ENCODE assay signal across 1 cellular context in the genomic region with DNA sequence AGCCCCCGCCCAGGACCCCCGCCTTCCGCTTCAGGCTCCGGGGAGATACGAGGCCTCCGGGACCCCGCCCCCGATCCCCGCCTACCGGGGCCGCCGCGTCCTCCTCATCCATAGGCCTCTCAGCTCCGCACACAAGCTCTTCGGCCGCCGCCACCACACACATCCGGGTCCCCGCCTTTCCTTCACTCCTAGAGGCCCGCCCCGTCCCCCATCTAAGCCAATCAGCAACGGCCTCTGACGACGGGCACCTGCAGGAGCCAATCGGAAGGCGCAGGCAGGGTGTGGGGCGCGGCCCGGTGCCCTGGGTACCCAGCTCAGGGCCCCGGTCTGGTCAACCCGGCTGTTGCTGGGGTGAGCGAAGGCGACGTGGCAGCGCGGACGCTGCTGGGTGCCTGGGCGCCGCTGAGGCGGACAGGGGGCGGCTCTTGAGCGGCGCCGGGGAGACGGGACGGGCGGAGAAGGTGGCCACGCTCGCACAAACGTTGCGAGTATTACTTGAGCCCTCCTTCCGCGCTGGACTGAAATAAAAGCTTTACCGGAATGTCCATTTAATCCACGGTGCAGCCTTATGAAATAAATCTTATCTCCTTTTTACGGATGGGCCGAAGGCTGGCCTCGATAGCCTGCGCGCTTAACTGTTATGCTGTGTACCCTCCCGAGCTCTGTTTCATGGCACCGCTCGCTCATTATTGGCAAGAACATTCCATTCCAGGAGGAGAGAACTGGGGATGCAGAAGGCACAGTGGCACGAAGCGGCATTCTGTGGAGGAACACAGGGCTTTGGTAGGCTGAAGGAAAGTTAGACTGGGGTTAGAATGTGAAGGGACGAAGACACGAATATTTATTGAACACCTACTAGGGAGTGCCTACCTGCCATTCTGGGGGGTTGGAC.
TF ChIP-seq lines count a peak whose summit lies in the region.

A gene with protein sequence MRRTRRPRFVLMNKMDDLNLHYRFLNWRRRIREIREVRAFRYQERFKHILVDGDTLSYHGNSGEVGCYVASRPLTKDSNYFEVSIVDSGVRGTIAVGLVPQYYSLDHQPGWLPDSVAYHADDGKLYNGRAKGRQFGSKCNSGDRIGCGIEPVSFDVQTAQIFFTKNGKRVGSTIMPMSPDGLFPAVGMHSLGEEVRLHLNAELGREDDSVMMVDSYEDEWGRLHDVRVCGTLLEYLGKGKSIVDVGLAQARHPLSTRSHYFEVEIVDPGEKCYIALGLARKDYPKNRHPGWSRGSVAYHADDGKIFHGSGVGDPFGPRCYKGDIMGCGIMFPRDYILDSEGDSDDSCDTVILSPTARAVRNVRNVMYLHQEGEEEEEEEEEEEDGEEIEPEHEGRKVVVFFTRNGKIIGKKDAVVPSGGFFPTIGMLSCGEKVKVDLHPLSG (minus strand): TSS at position 165 of the 892 bp plus-strand sequence. CDS start 57 bp downstream, at position 108.

TF ChIP-seq in H1, 55 proteins besides CTCF, POLR2A, EP300 and RAD21 (continued from another document):
- TF ChIP-seq KDM4A (IDR thresholded peaks at IDR 0.05; ENCODE audit: low read depth, low read length, severe bottlenecking): peak; percentile 75
- TF ChIP-seq, protein P1, sequence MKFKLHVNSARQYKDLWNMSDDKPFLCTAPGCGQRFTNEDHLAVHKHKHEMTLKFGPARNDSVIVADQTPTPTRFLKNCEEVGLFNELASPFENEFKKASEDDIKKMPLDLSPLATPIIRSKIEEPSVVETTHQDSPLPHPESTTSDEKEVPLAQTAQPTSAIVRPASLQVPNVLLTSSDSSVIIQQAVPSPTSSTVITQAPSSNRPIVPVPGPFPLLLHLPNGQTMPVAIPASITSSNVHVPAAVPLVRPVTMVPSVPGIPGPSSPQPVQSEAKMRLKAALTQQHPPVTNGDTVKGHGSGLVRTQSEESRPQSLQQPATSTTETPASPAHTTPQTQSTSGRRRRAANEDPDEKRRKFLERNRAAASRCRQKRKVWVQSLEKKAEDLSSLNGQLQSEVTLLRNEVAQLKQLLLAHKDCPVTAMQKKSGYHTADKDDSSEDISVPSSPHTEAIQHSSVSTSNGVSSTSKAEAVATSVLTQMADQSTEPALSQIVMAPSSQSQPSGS (IDR thresholded peaks at IDR 0.05; ENCODE audit: low read length): no peak
- peak; percentile 69 for TF ChIP-seq TAF1 (IDR thresholded peaks at IDR 0.05; ENCODE audit: low read depth, low read length)
- peak; percentile 94 for TF ChIP-seq SP2 (IDR thresholded peaks at IDR 0.05; ENCODE audit: low read length)
